11 cellular contexts compared by ENCODE assay signal in genomic region chr2:163610817-163611556, GRCh38.
DNase-seq lines count a peak whose midpoint lies in the region; ATAC-seq and TF ChIP-seq lines count a peak whose summit lies in the region.
"Had no signal": no experiment of that assay in that cellular context is flagged by ENCODE, and none has a peak within 500 bp of the region (broad histone marks: within the 10 kb centered on the region; RNA-seq: fewer than 3 reads in every experiment).

No MANE protein-coding gene starts in this region.

- no peaks in the 10 kb centered on the region for H3K36me3 Mint-ChIP-seq in activated naive CD4-positive, alpha-beta T cell treated with anti-CD3 and anti-CD28 coated beads, Interleukin-2, amount 50 U/mL, for 72 hours

- H3K36me3 ChIP-seq in A673 (ENCODE audit: insufficient read depth, low read length, poor library complexity, severe bottlenecking) (no peaks in the 10 kb centered on the region), uterus (no peaks in the 10 kb centered on the region)

- peak; percentile 46 for TF ChIP-seq CTCF in A673 (conservative IDR thresholded peaks at IDR 0.05; ENCODE audit: low read depth, low read length)
- no peak for TF ChIP-seq CTCF in GM20000 (IDR thresholded peaks at IDR 0.05; ENCODE audit: extremely low read depth, missing control alignments)
- TF ChIP-seq CTCF in uterus (IDR thresholded peaks at IDR 0.05): no peak

- CTCF ChIA-PET in A673 (lab: Charles Lee): no interaction called here

- TF ChIP-seq POLR2A in uterus (IDR thresholded peaks at IDR 0.05): no peak

- H3K4me3 ChIP-seq in A673 (ENCODE audit: low read depth, low read length, poor library complexity, severe bottlenecking) (no peak overlapping the region), uterus (no peak overlapping the region)

- no peaks in the 10 kb centered on the region for H3K4me1 ChIP-seq in A673 (ENCODE audit: insufficient read depth, low read length, poor library complexity, severe bottlenecking)
- H3K4me1 ChIP-seq in uterus: no peaks in the 10 kb centered on the region

- POLR2A ChIA-PET in A673 (lab: Charles Lee; ENCODE audit: low non-redundant PET): no interaction called here

- H3K27ac ChIP-seq in A673 (ENCODE audit: low read depth, low read length, poor library complexity, severe bottlenecking) (no peak overlapping the region), uterus (no peak overlapping the region)
- H3K27ac ChIP-seq: KMS-11 had no signal

- intact Hi-C loops in A673 (cut with micrococcal nuclease; ENCODE audit: unreplicated experiment) (loop anchor here (5.0 to 10.0 kb wide), 2 partner anchors 264 to 406 kb away; no protein-coding TSS in a partner anchor), uterus (cut with DNase I; ENCODE audit: low total_unique reads) (no loop called here)

- ATAC-seq in activated naive CD4-positive, alpha-beta T cell treated with anti-CD3 and anti-CD28 coated beads, Interleukin-2, amount 50 U/mL, for 72 hours: no peak
- no peak for ATAC-seq in GM21737 (IDR thresholded peaks at IDR 0.05; ENCODE audit: unreplicated experiment)

- H3K27ac Mint-ChIP-seq in activated naive CD4-positive, alpha-beta T cell treated with anti-CD3 and anti-CD28 coated beads, Interleukin-2, amount 50 U/mL, for 72 hours: no peak overlapping the region

- peaks cover 0 to 8% of the 10 kb centered on the region in 2 donors for H3K9me3 Mint-ChIP-seq in activated naive CD4-positive, alpha-beta T cell treated with anti-CD3 and anti-CD28 coated beads, Interleukin-2, amount 50 U/mL, for 72 hours

- H3K27me3 ChIP-seq in A673 (replicated peaks; ENCODE audit: insufficient read depth, low read depth, low read length, poor library complexity): peaks cover 6% of the 10 kb centered on the region
- H3K27me3 ChIP-seq in uterus: no peaks in the 10 kb centered on the region

- DNase-seq in A673 (ENCODE audit: low spot score) (peak; percentile 29), GM20000 (ENCODE audit: low spot score) (peak; percentile 5), SK-MEL-5 (ENCODE audit: low read depth, low spot score) (peak; percentile 53), kidney tubule cell (ENCODE audit: low spot score) (peak; percentile 23), uterus (no peak), DMS114 treated with DMSO at 0.1 percent for 48 hours (lab: John Stamatoyannopoulos, UW; ENCODE audit: unreplicated experiment) (no peak)
- DNase-seq in activated naive CD4-positive, alpha-beta T cell treated with anti-CD3 and anti-CD28 coated beads, Interleukin-2, amount 50 U/mL, for 72 hours (ENCODE audit: low spot score in 2 of 2): no peak
- DNase-seq: stimulated activated naive CD4-positive, alpha-beta T cell; T-helper 2 cell had no signal

- H3K9me3 ChIP-seq in A673 (ENCODE audit: low read depth, low read length, poor library complexity, severe bottlenecking) (no peaks in the 10 kb centered on the region), uterus (no peaks in the 10 kb centered on the region)

- no TSS peak for BruUV-seq in A673 (replicated peaks; lab: Mats Ljungman, UMichigan)

- in situ Hi-C loops in SK-MEL-5 (cut with HindIII; ENCODE audit: low pct_unique_long_range_greater_than_20kb, low sequenced_read_pairs): no loop called here

Comparison
In these comparisons a context has a peak if more than half of its experiments do, and no peak if none do; other contexts are left out.
1. DNase-seq: peak in A673 (single experiment), GM20000 (single experiment), SK-MEL-5 (single experiment) and kidney tubule cell (single experiment); none in activated naive CD4-positive, alpha-beta T cell treated with anti-CD3 and anti-CD28 coated beads, Interleukin-2, amount 50 U/mL, for 72 hours (0 of 2), uterus (0 of 2) and DMS114 treated with DMSO at 0.1 percent for 48 hours (single experiment).